8 cellular contexts compared by ENCODE assay signal in genomic region chr14:61462566-61463195, GRCh38.
A peak's percentile ranks its signal among the peaks of the same experiment; 100 is the strongest.
DNase-seq lines count a peak whose midpoint lies in the region; ATAC-seq and TF ChIP-seq lines count a peak whose summit lies in the region.

No MANE protein-coding gene starts in this region.

- ATAC-seq in CD4-positive, alpha-beta T cell (ENCODE audit: poor library complexity): no peak
- no peak for ATAC-seq in HG02588 (IDR thresholded peaks at IDR 0.05; ENCODE audit: unreplicated experiment)

- H3K4me2 ChIP-seq in hepatocyte: peak overlapping the region; percentile 11

- CTCF ChIA-PET in CD4-positive, alpha-beta T cell (lab: Charles Lee): interaction anchor here (1.6 to 1.7 kb wide), 2 partner anchors 9 to 16 kb away, joined by 3 to 13 read pairs; no protein-coding TSS in a partner anchor
- CTCF ChIA-PET in activated naive CD4-positive, alpha-beta T cell treated with anti-CD3 and anti-CD28 coated beads, Interleukin-2, amount 10 ng/mL, durations not matched to agents 7 days and 5 days (lab: Charles Lee): interaction anchor here (0.5 to 3.1 kb wide), 6 partner anchors 9 to 428 kb away, joined by 3 to 31 read pairs (median 4); no protein-coding TSS in a partner anchor

- intact Hi-C loops in CD4-positive, alpha-beta T cell (cut with DNase I, micrococcal nuclease): loop anchor here (1.0 to 5.0 kb wide), 4 partner anchors 26 to 665 kb away; no protein-coding TSS in a partner anchor

- H3K79me2 ChIP-seq in hepatocyte: no peaks in the 10 kb centered on the region

- no peak for DNase-seq in CD4-positive, alpha-beta T cell
- DNase-seq in LHCN-M2 (ENCODE audit: low read depth) (peak; percentile 91), hepatocyte (ENCODE audit: low spot score) (peak; percentile 55), germinal center (ENCODE audit: low spot score) (no peak), SKM-1 (lab: John Stamatoyannopoulos, UW; ENCODE audit: unreplicated experiment) (no peak), NCI-H1930 (lab: John Stamatoyannopoulos, UW) (no peak)
- DNase-seq in activated naive CD4-positive, alpha-beta T cell treated with anti-CD3 and anti-CD28 coated beads, Interleukin-2, amount 10 ng/mL, durations not matched to agents 7 days and 5 days: no peak

- POLR2A ChIA-PET in CD4-positive, alpha-beta T cell (lab: Charles Lee): interaction anchor here (1.1 kb wide), 1 partner anchor 268 kb away, joined by 3 read pairs; no protein-coding TSS in a partner anchor

- no peaks in the 10 kb centered on the region for H3K36me3 ChIP-seq in hepatocyte (replicated peaks; ENCODE audit: insufficient read depth, low read depth)

- H3K27ac Mint-ChIP-seq in CD4-positive, alpha-beta T cell: peak overlapping the region; percentile 73
- peak overlapping the region; percentile 8 for H3K27ac Mint-ChIP-seq in activated naive CD4-positive, alpha-beta T cell treated with anti-CD3 and anti-CD28 coated beads, Interleukin-2, amount 10 ng/mL, durations not matched to agents 7 days and 5 days

- H3K4me1 ChIP-seq in hepatocyte (ENCODE audit: insufficient read depth): peaks cover 27% of the 10 kb centered on the region

- H3K27ac ChIP-seq in CD4-positive, alpha-beta T cell (ENCODE audit: low read depth, low read length): peak overlapping the region; percentile 1
- peak overlapping the region; percentile 66 for H3K27ac ChIP-seq in hepatocyte

- H3K4me1 Mint-ChIP-seq in CD4-positive, alpha-beta T cell (ENCODE audit: low read depth): peaks cover 74% of the 10 kb centered on the region
- H3K4me1 Mint-ChIP-seq in activated naive CD4-positive, alpha-beta T cell treated with anti-CD3 and anti-CD28 coated beads, Interleukin-2, amount 10 ng/mL, durations not matched to agents 7 days and 5 days: peaks cover 58% of the 10 kb centered on the region

- no peak overlapping the region for H2AFZ ChIP-seq in hepatocyte

- no peak overlapping the region for H3K4me3 Mint-ChIP-seq in CD4-positive, alpha-beta T cell
- no peak overlapping the region for H3K4me3 Mint-ChIP-seq in activated naive CD4-positive, alpha-beta T cell treated with anti-CD3 and anti-CD28 coated beads, Interleukin-2, amount 10 ng/mL, durations not matched to agents 7 days and 5 days

- H3K27me3 ChIP-seq in CD4-positive, alpha-beta T cell (ENCODE audit: control insufficient read depth, insufficient read depth, low read length): no peaks in the 10 kb centered on the region
- H3K27me3 ChIP-seq in hepatocyte: no peaks in the 10 kb centered on the region

- H3K27me3 Mint-ChIP-seq in CD4-positive, alpha-beta T cell: no peaks in the 10 kb centered on the region
- H3K27me3 Mint-ChIP-seq in activated naive CD4-positive, alpha-beta T cell treated with anti-CD3 and anti-CD28 coated beads, Interleukin-2, amount 10 ng/mL, durations not matched to agents 7 days and 5 days: no peaks in the 10 kb centered on the region

- H3K36me3 Mint-ChIP-seq in CD4-positive, alpha-beta T cell (ENCODE audit: low read depth): peaks cover 98% of the 10 kb centered on the region
- peaks cover 77% of the 10 kb centered on the region for H3K36me3 Mint-ChIP-seq in activated naive CD4-positive, alpha-beta T cell treated with anti-CD3 and anti-CD28 coated beads, Interleukin-2, amount 10 ng/mL, durations not matched to agents 7 days and 5 days

- no peaks in the 10 kb centered on the region for H4K20me1 ChIP-seq in hepatocyte (ENCODE audit: insufficient read depth, poor library complexity, severe bottlenecking)

- H3K9me3 ChIP-seq in CD4-positive, alpha-beta T cell (ENCODE audit: control insufficient read depth, low read length): no peaks in the 10 kb centered on the region
- H3K9me3 ChIP-seq in hepatocyte (ENCODE audit: low read depth): peaks cover 5% of the 10 kb centered on the region

- no peaks in the 10 kb centered on the region for H3K9me2 ChIP-seq in hepatocyte (replicated peaks; ENCODE audit: insufficient read depth)

- no peaks in the 10 kb centered on the region for H3K9me3 Mint-ChIP-seq in CD4-positive, alpha-beta T cell
- H3K9me3 Mint-ChIP-seq in activated naive CD4-positive, alpha-beta T cell treated with anti-CD3 and anti-CD28 coated beads, Interleukin-2, amount 10 ng/mL, durations not matched to agents 7 days and 5 days: peaks cover 5% of the 10 kb centered on the region

- no peak for TF ChIP-seq CTCF in CD4-positive, alpha-beta T cell (IDR thresholded peaks at IDR 0.05)
- TF ChIP-seq CTCF in hepatocyte (IDR thresholded peaks at IDR 0.05; ENCODE audit: poor library complexity): no peak

- no peak overlapping the region for H3K4me3 ChIP-seq in hepatocyte

- 24% methylated on average over 4 of the region's 4 CpGs for WGBS in hepatocyte (ENCODE audit: low lambda C conversion rate, missing lambda C conversion rate)

Comparison
In these comparisons a context has a peak if more than half of its experiments do, and no peak if none do; other contexts are left out.
1. DNase-seq: peak in LHCN-M2 (single experiment) and hepatocyte (single experiment); none in CD4-positive, alpha-beta T cell (0 of 10), activated naive CD4-positive, alpha-beta T cell treated with anti-CD3 and anti-CD28 coated beads, Interleukin-2, amount 10 ng/mL, durations not matched to agents 7 days and 5 days (single experiment), germinal center (single experiment), SKM-1 (single experiment) and NCI-H1930 (0 of 2).